In the genomic region with DNA sequence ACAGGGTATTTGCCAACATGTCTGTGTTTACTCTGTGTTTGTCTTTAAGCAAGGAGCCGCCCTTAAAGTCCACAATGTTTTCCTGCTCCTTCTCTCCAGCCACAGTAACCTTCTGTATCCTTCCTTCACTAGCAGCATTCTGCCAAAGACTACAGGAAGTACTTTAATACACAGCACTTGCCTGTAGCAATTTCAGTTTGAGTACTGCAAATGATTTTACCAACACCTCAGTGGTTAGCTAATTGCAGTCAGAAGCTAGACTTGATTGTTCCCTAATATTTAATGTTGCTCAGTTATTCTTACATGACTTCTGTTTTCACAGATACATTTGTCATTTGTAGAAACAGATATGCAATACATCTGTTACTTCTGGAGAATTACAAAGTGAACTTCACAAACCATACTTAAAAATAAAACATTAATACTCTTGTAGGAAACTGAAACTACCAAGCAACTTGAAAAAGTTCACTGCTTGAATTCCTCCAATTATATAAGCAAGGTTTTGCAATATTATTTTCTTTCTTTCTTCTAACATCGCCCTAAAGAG, we compare ENCODE assay signal across 8 cellular contexts.
DNase-seq lines count a peak whose midpoint lies in the region; ATAC-seq and TF ChIP-seq lines count a peak whose summit lies in the region.

No MANE protein-coding gene starts in this region.

- in situ Hi-C loops in KBM-7 (cut with MboI; ENCODE audit: low pct_unique_long_range_greater_than_20kb, low sequenced_read_pairs): no loop called here
- in situ Hi-C loops in astrocyte of the spinal cord (cut with HindIII; ENCODE audit: low sequenced_read_pairs): no loop called here

- no TSS peak for BruUV-seq in Calu3 (replicated peaks; lab: Mats Ljungman, UMichigan)

- H3K36me3 Mint-ChIP-seq in Calu3 (ENCODE audit: insufficient read depth, unreplicated experiment): no peaks in the 10 kb centered on the region
- peaks cover 31% of the 10 kb centered on the region for H3K36me3 Mint-ChIP-seq in memory B cell

- CTCF ChIA-PET in Calu3 (lab: Charles Lee): no interaction called here

- no peaks in the 10 kb centered on the region for H3K27me3 Mint-ChIP-seq in Calu3 (ENCODE audit: unreplicated experiment)
- H3K27me3 Mint-ChIP-seq in memory B cell: no peaks in the 10 kb centered on the region

- H3K4me3 ChIP-seq in astrocyte of the spinal cord (ENCODE audit: low read depth, low read length): no peak overlapping the region

- DNase-seq in Calu3 (peak; percentile 32), KBM-7 (peak; percentile 47), astrocyte of the spinal cord (ENCODE audit: low read depth, low spot score) (peak; percentile 31), memory B cell (ENCODE audit: low spot score in 2 of 2) (no peak), SHP77 (lab: John Stamatoyannopoulos, UW) (no peak), 8988T (no peak), middle frontal gyrus (ENCODE audit: extremely low spot score, low spot score) (no peak)

- H3K4me3 Mint-ChIP-seq in Calu3 (ENCODE audit: low read depth, unreplicated experiment) (peak overlapping the region; percentile 24), memory B cell (peak overlapping the region; percentile 84)

- peaks cover 38% of the 10 kb centered on the region for H3K4me1 Mint-ChIP-seq in Calu3 (ENCODE audit: low read depth, unreplicated experiment)
- peaks cover 48% of the 10 kb centered on the region for H3K4me1 Mint-ChIP-seq in memory B cell

- intact Hi-C loops in Calu3 (cut with micrococcal nuclease; ENCODE audit: unreplicated experiment): no loop called here

- TF ChIP-seq CTCF in Calu3 (IDR thresholded peaks at IDR 0.05; ENCODE audit: unreplicated experiment) (no peak), astrocyte of the spinal cord (IDR thresholded peaks at IDR 0.05; ENCODE audit: low read depth, low read length) (no peak)

- H3K27ac Mint-ChIP-seq in Calu3 (ENCODE audit: unreplicated experiment): peak overlapping the region; percentile 61
- peak overlapping the region; percentile 94 for H3K27ac Mint-ChIP-seq in memory B cell

- ATAC-seq in GM19395 (IDR thresholded peaks at IDR 0.05; ENCODE audit: unreplicated experiment) (peak; percentile 79), memory B cell (ENCODE audit: low read depth) (peak; percentile 81)

- no peaks in the 10 kb centered on the region for H3K9me3 Mint-ChIP-seq in Calu3 (ENCODE audit: low read depth, unreplicated experiment)
- H3K9me3 Mint-ChIP-seq in memory B cell: peaks cover 1% of the 10 kb centered on the region

Comparison
In these comparisons a context has a peak if more than half of its experiments do, and no peak if none do; other contexts are left out.
1. DNase-seq: peak in Calu3 (single experiment), KBM-7 (single experiment) and astrocyte of the spinal cord (single experiment); none in memory B cell (0 of 2), SHP77 (0 of 2), 8988T (single experiment) and middle frontal gyrus (single experiment).